Comparison of ENCODE assay signal across 1 cellular context in the genomic region with DNA sequence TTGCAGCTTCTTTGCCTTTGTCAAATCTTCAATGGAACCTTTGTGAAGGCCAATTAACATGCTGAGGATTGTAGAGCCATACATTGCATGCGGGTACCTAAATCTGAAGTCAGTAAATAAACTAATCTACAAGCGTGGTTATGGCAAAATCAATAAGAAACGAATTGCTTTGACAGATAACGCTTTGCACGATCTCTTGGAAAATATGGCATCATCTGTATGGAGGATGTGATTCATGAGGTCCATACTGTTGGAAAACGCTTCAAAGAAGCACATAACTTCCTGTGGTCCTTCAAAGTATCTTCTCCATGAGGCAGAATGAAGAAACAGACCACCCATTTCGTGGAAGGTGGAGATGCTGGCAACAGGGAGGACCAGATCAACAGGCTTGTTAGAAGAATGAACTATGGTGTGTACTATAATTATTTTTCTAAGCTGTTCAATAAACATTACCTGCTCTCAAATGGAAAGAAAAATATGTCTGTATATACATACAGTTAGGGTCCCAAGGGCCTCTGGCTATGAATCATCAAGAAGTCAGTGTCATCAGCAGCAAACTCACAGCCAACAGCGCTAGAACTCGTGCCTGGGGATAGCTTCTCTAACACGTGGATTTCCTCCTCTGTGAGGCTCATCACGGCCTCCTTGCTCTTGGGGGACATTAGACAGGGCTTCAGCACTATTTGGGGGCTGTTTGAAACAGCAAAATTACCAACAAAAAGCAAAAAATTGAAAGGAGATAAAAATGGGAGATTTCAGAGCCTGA.
TF ChIP-seq lines count a peak whose summit lies in the region.

No MANE protein-coding gene starts in this region.

TF ChIP-seq in GM12878, 131 proteins besides CTCF, POLR2A, EP300 and RAD21:
- TF ChIP-seq, protein P1, sequence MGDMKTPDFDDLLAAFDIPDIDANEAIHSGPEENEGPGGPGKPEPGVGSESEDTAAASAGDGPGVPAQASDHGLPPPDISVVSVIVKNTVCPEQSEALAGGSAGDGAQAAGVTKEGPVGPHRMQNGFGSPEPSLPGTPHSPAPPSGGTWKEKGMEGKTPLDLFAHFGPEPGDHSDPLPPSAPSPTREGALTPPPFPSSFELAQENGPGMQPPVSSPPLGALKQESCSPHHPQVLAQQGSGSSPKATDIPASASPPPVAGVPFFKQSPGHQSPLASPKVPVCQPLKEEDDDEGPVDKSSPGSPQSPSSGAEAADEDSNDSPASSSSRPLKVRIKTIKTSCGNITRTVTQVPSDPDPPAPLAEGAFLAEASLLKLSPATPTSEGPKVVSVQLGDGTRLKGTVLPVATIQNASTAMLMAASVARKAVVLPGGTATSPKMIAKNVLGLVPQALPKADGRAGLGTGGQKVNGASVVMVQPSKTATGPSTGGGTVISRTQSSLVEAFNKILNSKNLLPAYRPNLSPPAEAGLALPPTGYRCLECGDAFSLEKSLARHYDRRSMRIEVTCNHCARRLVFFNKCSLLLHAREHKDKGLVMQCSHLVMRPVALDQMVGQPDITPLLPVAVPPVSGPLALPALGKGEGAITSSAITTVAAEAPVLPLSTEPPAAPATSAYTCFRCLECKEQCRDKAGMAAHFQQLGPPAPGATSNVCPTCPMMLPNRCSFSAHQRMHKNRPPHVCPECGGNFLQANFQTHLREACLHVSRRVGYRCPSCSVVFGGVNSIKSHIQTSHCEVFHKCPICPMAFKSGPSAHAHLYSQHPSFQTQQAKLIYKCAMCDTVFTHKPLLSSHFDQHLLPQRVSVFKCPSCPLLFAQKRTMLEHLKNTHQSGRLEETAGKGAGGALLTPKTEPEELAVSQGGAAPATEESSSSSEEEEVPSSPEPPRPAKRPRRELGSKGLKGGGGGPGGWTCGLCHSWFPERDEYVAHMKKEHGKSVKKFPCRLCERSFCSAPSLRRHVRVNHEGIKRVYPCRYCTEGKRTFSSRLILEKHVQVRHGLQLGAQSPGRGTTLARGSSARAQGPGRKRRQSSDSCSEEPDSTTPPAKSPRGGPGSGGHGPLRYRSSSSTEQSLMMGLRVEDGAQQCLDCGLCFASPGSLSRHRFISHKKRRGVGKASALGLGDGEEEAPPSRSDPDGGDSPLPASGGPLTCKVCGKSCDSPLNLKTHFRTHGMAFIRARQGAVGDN (IDR thresholded peaks at IDR 0.05), result peak; percentile 96
- TF ChIP-seq RUNX3 (IDR thresholded peaks at IDR 0.05; ENCODE audit: low read length) (peak; percentile 7; the same call in 1 of the 2 replicates), MEF2B (IDR thresholded peaks at IDR 0.05; ENCODE audit: partially characterized antibody, poor library complexity, severe bottlenecking) (peak; percentile 14), JUND (IDR thresholded peaks at IDR 0.05; ENCODE audit: low read depth, low read length) (no peak), ATF7 (IDR thresholded peaks at IDR 0.05; ENCODE audit: low read depth) (0 out of 2 replicates have a peak, but pooled peaks have one; percentile 21), CREM (IDR thresholded peaks at IDR 0.05; ENCODE audit: low read depth) (peak; percentile 49; the same call in 1 of the 2 replicates), BHLHE40 (IDR thresholded peaks at IDR 0.05; ENCODE audit: borderline replicate concordance in 1 of 2, low read depth in 2 of 2, low read length in 1 of 2) (peak; percentile 57 to 58; a peak in 2 of 4 replicates), JUNB (IDR thresholded peaks at IDR 0.05) (peak; percentile 73), MXI1 (IDR thresholded peaks at IDR 0.05; ENCODE audit: low read depth, low read length) (0 out of 2 replicates have a peak, but pooled peaks have one; percentile 20), POLR2AphosphoS5 (IDR thresholded peaks at IDR 0.05; ENCODE audit: low read length) (0 out of 2 replicates have a peak, but pooled peaks have one; percentile 19), CBX3 (IDR thresholded peaks at IDR 0.05; ENCODE audit: borderline replicate concordance, low read depth) (no peak)
- TF ChIP-seq, protein P2, sequence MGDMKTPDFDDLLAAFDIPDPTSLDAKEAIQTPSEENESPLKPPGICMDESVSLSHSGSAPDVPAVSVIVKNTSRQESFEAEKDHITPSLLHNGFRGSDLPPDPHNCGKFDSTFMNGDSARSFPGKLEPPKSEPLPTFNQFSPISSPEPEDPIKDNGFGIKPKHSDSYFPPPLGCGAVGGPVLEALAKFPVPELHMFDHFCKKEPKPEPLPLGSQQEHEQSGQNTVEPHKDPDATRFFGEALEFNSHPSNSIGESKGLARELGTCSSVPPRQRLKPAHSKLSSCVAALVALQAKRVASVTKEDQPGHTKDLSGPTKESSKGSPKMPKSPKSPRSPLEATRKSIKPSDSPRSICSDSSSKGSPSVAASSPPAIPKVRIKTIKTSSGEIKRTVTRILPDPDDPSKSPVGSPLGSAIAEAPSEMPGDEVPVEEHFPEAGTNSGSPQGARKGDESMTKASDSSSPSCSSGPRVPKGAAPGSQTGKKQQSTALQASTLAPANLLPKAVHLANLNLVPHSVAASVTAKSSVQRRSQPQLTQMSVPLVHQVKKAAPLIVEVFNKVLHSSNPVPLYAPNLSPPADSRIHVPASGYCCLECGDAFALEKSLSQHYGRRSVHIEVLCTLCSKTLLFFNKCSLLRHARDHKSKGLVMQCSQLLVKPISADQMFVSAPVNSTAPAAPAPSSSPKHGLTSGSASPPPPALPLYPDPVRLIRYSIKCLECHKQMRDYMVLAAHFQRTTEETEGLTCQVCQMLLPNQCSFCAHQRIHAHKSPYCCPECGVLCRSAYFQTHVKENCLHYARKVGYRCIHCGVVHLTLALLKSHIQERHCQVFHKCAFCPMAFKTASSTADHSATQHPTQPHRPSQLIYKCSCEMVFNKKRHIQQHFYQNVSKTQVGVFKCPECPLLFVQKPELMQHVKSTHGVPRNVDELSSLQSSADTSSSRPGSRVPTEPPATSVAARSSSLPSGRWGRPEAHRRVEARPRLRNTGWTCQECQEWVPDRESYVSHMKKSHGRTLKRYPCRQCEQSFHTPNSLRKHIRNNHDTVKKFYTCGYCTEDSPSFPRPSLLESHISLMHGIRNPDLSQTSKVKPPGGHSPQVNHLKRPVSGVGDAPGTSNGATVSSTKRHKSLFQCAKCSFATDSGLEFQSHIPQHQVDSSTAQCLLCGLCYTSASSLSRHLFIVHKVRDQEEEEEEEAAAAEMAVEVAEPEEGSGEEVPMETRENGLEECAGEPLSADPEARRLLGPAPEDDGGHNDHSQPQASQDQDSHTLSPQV (IDR thresholded peaks at IDR 0.05), result 0 out of 2 replicates have a peak, but pooled peaks have one; percentile 8
- TF ChIP-seq, protein P3, sequence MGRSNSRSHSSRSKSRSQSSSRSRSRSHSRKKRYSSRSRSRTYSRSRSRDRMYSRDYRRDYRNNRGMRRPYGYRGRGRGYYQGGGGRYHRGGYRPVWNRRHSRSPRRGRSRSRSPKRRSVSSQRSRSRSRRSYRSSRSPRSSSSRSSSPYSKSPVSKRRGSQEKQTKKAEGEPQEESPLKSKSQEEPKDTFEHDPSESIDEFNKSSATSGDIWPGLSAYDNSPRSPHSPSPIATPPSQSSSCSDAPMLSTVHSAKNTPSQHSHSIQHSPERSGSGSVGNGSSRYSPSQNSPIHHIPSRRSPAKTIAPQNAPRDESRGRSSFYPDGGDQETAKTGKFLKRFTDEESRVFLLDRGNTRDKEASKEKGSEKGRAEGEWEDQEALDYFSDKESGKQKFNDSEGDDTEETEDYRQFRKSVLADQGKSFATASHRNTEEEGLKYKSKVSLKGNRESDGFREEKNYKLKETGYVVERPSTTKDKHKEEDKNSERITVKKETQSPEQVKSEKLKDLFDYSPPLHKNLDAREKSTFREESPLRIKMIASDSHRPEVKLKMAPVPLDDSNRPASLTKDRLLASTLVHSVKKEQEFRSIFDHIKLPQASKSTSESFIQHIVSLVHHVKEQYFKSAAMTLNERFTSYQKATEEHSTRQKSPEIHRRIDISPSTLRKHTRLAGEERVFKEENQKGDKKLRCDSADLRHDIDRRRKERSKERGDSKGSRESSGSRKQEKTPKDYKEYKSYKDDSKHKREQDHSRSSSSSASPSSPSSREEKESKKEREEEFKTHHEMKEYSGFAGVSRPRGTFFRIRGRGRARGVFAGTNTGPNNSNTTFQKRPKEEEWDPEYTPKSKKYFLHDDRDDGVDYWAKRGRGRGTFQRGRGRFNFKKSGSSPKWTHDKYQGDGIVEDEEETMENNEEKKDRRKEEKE (IDR thresholded peaks at IDR 0.05), result no peak
- TF ChIP-seq, protein P4, sequence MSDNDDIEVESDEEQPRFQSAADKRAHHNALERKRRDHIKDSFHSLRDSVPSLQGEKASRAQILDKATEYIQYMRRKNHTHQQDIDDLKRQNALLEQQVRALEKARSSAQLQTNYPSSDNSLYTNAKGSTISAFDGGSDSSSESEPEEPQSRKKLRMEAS (IDR thresholded peaks at IDR 0.05; ENCODE audit: low read depth, low read length), result peak; percentile 72; the same call in 1 of the 2 replicates
- TF ChIP-seq, protein P5, sequence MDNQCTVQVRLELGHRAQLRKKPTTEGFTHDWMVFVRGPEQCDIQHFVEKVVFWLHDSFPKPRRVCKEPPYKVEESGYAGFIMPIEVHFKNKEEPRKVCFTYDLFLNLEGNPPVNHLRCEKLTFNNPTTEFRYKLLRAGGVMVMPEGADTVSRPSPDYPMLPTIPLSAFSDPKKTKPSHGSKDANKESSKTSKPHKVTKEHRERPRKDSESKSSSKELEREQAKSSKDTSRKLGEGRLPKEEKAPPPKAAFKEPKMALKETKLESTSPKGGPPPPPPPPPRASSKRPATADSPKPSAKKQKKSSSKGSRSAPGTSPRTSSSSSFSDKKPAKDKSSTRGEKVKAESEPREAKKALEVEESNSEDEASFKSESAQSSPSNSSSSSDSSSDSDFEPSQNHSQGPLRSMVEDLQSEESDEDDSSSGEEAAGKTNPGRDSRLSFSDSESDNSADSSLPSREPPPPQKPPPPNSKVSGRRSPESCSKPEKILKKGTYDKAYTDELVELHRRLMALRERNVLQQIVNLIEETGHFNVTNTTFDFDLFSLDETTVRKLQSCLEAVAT (IDR thresholded peaks at IDR 0.05), result peak; percentile 83
TF ChIP-seq in GM12878: peak in this region for 12.
